25 cellular contexts compared by ENCODE assay signal in genomic region chr7:1068656-1069055, GRCh38. TPM values are rescaled to one million over a fixed set of nuclear protein-coding genes. Genes with fewer than 3 reads are reported as not detected.
"Had no signal": no experiment of that assay in that cellular context is flagged by ENCODE, and none has a peak within 500 bp of the region (broad histone marks: within the 10 kb centered on the region; RNA-seq: fewer than 3 reads in every experiment).

No MANE protein-coding gene starts in this region.

- H3K4me1 Mint-ChIP-seq: WTC11 had no signal

- ATAC-seq: activated CD8-positive, alpha-beta T cell treated with anti-CD3 and anti-CD28 coated beads, Interleukin-2, amount 10 ng/mL, durations not matched to agents 7 days and 5 days; activated naive CD4-positive, alpha-beta T cell treated with anti-CD3 and anti-CD28 coated beads, Interleukin-2, amount 50 U/mL, for 72 hours; activated naive CD8-positive, alpha-beta T cell treated with anti-CD3 and anti-CD28 coated beads, Interleukin-2, amount 50 U/mL, for 24 hours; Right ventricle myocardium inferior; WTC11 had no signal

- H3K4me3 ChIP-seq: cardiac muscle cell, SK-N-MC had no signal

- DNase-seq: activated CD4-positive, alpha-beta T cell treated with anti-CD3 and anti-CD28 coated beads for 48 hours; activated CD4-positive, alpha-beta T cell treated with anti-CD3 and anti-CD28 coated beads, Interleukin-2, amount 50 U/mL, for 4 hours; activated CD4-positive, CD25-positive, alpha-beta regulatory T cell treated with anti-CD3 and anti-CD28 coated beads, Interleukin-2, amount 50 U/mL, for 72 hours; activated CD8-positive, alpha-beta memory T cell treated with anti-CD3 and anti-CD28 coated beads, Interleukin-2, amount 50 U/mL, for 48 hours; activated CD8-positive, alpha-beta T cell treated with anti-CD3 and anti-CD28 coated beads, Interleukin-2, amount 10 ng/mL, durations not matched to agents 7 days and 5 days; activated naive CD4-positive, alpha-beta T cell; activated naive CD8-positive, alpha-beta T cell treated with anti-CD3 and anti-CD28 coated beads, Interleukin-2, amount 50 U/mL, for 24 hours; activated T-cell treated with anti-CD3 and anti-CD28 coated beads, Interleukin-2, amount 50 U/mL, for 1 hour; brain microvascular endothelial cell; KG1; NCI-H1092; NCI-H1417; NCI-H1930; NCI-H2171; NCI-H2227 treated with DMSO at 0.1 percent for 48 hours; NCI-H446 treated with DMSO at 0.1 percent for 48 hours; NCI-H524 treated with DMSO at 0.1 percent for 48 hours; NCI-H774; T-helper 1 cell had no signal

- H3K9me3 Mint-ChIP-seq: activated naive CD4-positive, alpha-beta T cell treated with anti-CD3 and anti-CD28 coated beads, Interleukin-2, amount 50 U/mL, for 72 hours; activated naive CD8-positive, alpha-beta T cell treated with anti-CD3 and anti-CD28 coated beads, Interleukin-2, amount 50 U/mL, for 24 hours had no signal

- H3K27me3 Mint-ChIP-seq: activated naive CD8-positive, alpha-beta T cell treated with anti-CD3 and anti-CD28 coated beads, Interleukin-2, amount 50 U/mL, for 24 hours had no signal

- H3K27ac ChIP-seq: brain microvascular endothelial cell, cardiac muscle cell, SK-N-MC had no signal

- H3K27me3 ChIP-seq: brain microvascular endothelial cell, cardiac muscle cell had no signal

- H3K27ac Mint-ChIP-seq: activated CD8-positive, alpha-beta T cell treated with anti-CD3 and anti-CD28 coated beads, Interleukin-2, amount 10 ng/mL, durations not matched to agents 7 days and 5 days; activated naive CD4-positive, alpha-beta T cell treated with anti-CD3 and anti-CD28 coated beads, Interleukin-2, amount 50 U/mL, for 72 hours; activated naive CD8-positive, alpha-beta T cell treated with anti-CD3 and anti-CD28 coated beads, Interleukin-2, amount 50 U/mL, for 24 hours; WTC11 had no signal

- H3K4me3 Mint-ChIP-seq: activated CD8-positive, alpha-beta T cell treated with anti-CD3 and anti-CD28 coated beads, Interleukin-2, amount 10 ng/mL, durations not matched to agents 7 days and 5 days; activated naive CD8-positive, alpha-beta T cell treated with anti-CD3 and anti-CD28 coated beads, Interleukin-2, amount 50 U/mL, for 24 hours; WTC11 had no signal

- H3K36me3 Mint-ChIP-seq: activated naive CD4-positive, alpha-beta T cell treated with anti-CD3 and anti-CD28 coated beads, Interleukin-2, amount 50 U/mL, for 72 hours had no signal

- H3K36me3 ChIP-seq: brain microvascular endothelial cell, cardiac muscle cell had no signal

RNA-seq across cellular contexts. Expression of gene GPER1, which starts 19.3 kb away (rescaled TPM):
- total RNA-seq: activated naive CD4-positive, alpha-beta T cell treated with anti-CD3 and anti-CD28 coated beads, Interleukin-2, amount 50 U/mL, for 72 hours had no signal

RNA-seq across cellular contexts. Expression of gene GPR146, which starts 24.3 kb away (rescaled TPM):
- total RNA-seq: MCF 10A had no signal
